1 cellular context compared by ENCODE assay signal in genomic region chr17:49407981-49408501, GRCh38.
TF ChIP-seq lines count a peak whose summit lies in the region.

No MANE protein-coding gene starts in this region.

TF ChIP-seq in HEK293, 187 proteins besides CTCF, POLR2A, EP300 and RAD21 (continued from another document and continues in another):
- no peak for TF ChIP-seq ZNF518A (tag by site-specific recombination; conservative IDR thresholded peaks at IDR 0.05; ENCODE audit: low read depth)
- TF ChIP-seq PRDM1 (tag by site-specific recombination; IDR thresholded peaks at IDR 0.05) = peak; percentile 48
- peak; percentile 49; the same call in 1 of the 2 replicates for TF ChIP-seq SP7 (tag by site-specific recombination; IDR thresholded peaks at IDR 0.05)
- no peak for TF ChIP-seq ZNF24 (tag by site-specific recombination; IDR thresholded peaks at IDR 0.05)
- TF ChIP-seq ZNF677 (tag by site-specific recombination; IDR thresholded peaks at IDR 0.05) = no peak
- no peak for TF ChIP-seq ZNF10 (tag by site-specific recombination; IDR thresholded peaks at IDR 0.05)
- TF ChIP-seq PBX3 (CRISPR knock-in tag; IDR thresholded peaks at IDR 0.05) = no peak
- no peak for TF ChIP-seq PRDM6 (tag by site-specific recombination; IDR thresholded peaks at IDR 0.05)
- TF ChIP-seq ZNF621 (tag by site-specific recombination; IDR thresholded peaks at IDR 0.05) = no peak
- peak; percentile 23; the same call in 1 of the 2 replicates for TF ChIP-seq KLF8 (tag by site-specific recombination; IDR thresholded peaks at IDR 0.05)
- no peak for TF ChIP-seq ZNF426 (tag by site-specific recombination; IDR thresholded peaks at IDR 0.05)
- TF ChIP-seq ZFP69B (tag by site-specific recombination; IDR thresholded peaks at IDR 0.05) = peak; percentile 86; the same call in 1 of the 2 replicates
- TF ChIP-seq TRIM28 (IDR thresholded peaks at IDR 0.05; ENCODE audit: borderline replicate concordance, low read length) = no peak
- no peak for TF ChIP-seq ZNF214 (tag by site-specific recombination; IDR thresholded peaks at IDR 0.05; ENCODE audit: borderline replicate concordance)
- TF ChIP-seq YY1 (tag by site-specific recombination; IDR thresholded peaks at IDR 0.05) = no peak
- TF ChIP-seq ZNF768 (tag by site-specific recombination; IDR thresholded peaks at IDR 0.05) = no peak
- TF ChIP-seq ZNF146 (tag by site-specific recombination; IDR thresholded peaks at IDR 0.05) = no peak
- TF ChIP-seq HOXC10 (CRISPR knock-in tag; IDR thresholded peaks at IDR 0.05) = no peak
- no peak for TF ChIP-seq ZIC2 (tag by site-specific recombination; IDR thresholded peaks at IDR 0.05)
- no peak for TF ChIP-seq ZNF629 (tag by site-specific recombination; IDR thresholded peaks at IDR 0.05)
- TF ChIP-seq ZBTB6 (tag by site-specific recombination; IDR thresholded peaks at IDR 0.05) = no peak
- TF ChIP-seq ZFP37 (tag by site-specific recombination; IDR thresholded peaks at IDR 0.05) = no peak
- 0 out of 2 replicates have a peak, but pooled peaks have one; percentile 23 for TF ChIP-seq ZNF335 (tag by site-specific recombination; conservative IDR thresholded peaks at IDR 0.05)
- TF ChIP-seq FEZF1 (tag by site-specific recombination; IDR thresholded peaks at IDR 0.05) = no peak
- 0 out of 2 replicates have a peak, but pooled peaks have one; percentile 23 for TF ChIP-seq ZNF324 (tag by site-specific recombination; IDR thresholded peaks at IDR 0.05)
- TF ChIP-seq ZNF549 (tag by site-specific recombination; IDR thresholded peaks at IDR 0.05) = no peak
- TF ChIP-seq GFI1B (tag by site-specific recombination; IDR thresholded peaks at IDR 0.05) = no peak
- TF ChIP-seq BCL11A (tag by site-specific recombination; IDR thresholded peaks at IDR 0.05; ENCODE audit: low read depth) = no peak
- no peak for TF ChIP-seq ZNF529 (tag by site-specific recombination; IDR thresholded peaks at IDR 0.05; ENCODE audit: insufficient replicate concordance)
- peak; percentile 75 for TF ChIP-seq KLF1 (tag by site-specific recombination; IDR thresholded peaks at IDR 0.05)
- TF ChIP-seq GLIS1 (tag by site-specific recombination; IDR thresholded peaks at IDR 0.05) = no peak; the same call in 1 of the 2 replicates
- TF ChIP-seq AEBP2 (tag by site-specific recombination; IDR thresholded peaks at IDR 0.05; ENCODE audit: borderline replicate concordance) = no peak
- no peak for TF ChIP-seq ZNF664 (tag by site-specific recombination; IDR thresholded peaks at IDR 0.05)
- 0 out of 2 replicates have a peak, but pooled peaks have one; percentile 27 for TF ChIP-seq WT1 (tag by site-specific recombination; IDR thresholded peaks at IDR 0.05)
- TF ChIP-seq ZNF112 (tag by site-specific recombination; IDR thresholded peaks at IDR 0.05) = no peak
- TF ChIP-seq ZNF394 (tag by site-specific recombination; IDR thresholded peaks at IDR 0.05; ENCODE audit: borderline replicate concordance) = no peak
- TF ChIP-seq ZNF302 (tag by site-specific recombination; IDR thresholded peaks at IDR 0.05; ENCODE audit: low read depth) = no peak
- no peak for TF ChIP-seq ZNF366 (tag by site-specific recombination; conservative IDR thresholded peaks at IDR 0.05)
- TF ChIP-seq ZBTB17 (tag by site-specific recombination; IDR thresholded peaks at IDR 0.05) = peak; percentile 45; the same call in 1 of the 2 replicates
- TF ChIP-seq ZEB2 (tag by site-specific recombination; IDR thresholded peaks at IDR 0.05) = 0 out of 2 replicates have a peak, but pooled peaks have one; percentile 10
- TF ChIP-seq OVOL3 (tag by site-specific recombination; IDR thresholded peaks at IDR 0.05) = no peak
- no peak for TF ChIP-seq ZNF560 (tag by site-specific recombination; IDR thresholded peaks at IDR 0.05; ENCODE audit: borderline replicate concordance)
- no peak for TF ChIP-seq ZNF791 (tag by site-specific recombination; IDR thresholded peaks at IDR 0.05)
- TF ChIP-seq ZNF610 (tag by site-specific recombination; IDR thresholded peaks at IDR 0.05; ENCODE audit: borderline replicate concordance) = no peak
- no peak for TF ChIP-seq ZNF670 (tag by site-specific recombination; IDR thresholded peaks at IDR 0.05; ENCODE audit: low read depth)
- peak; percentile 93 for TF ChIP-seq ZNF341 (tag by site-specific recombination; IDR thresholded peaks at IDR 0.05; ENCODE audit: low read depth)
- TF ChIP-seq GLI2 (tag by site-specific recombination; IDR thresholded peaks at IDR 0.05; ENCODE audit: borderline replicate concordance, low read depth) = no peak
- TF ChIP-seq ZBTB21 (tag by site-specific recombination; IDR thresholded peaks at IDR 0.05) = no peak; the same call in 1 of the 2 replicates
- TF ChIP-seq ZNF391 (tag by site-specific recombination; IDR thresholded peaks at IDR 0.05; ENCODE audit: borderline replicate concordance, low read depth) = no peak
- TF ChIP-seq ZNF658 (tag by site-specific recombination; IDR thresholded peaks at IDR 0.05) = no peak
- TF ChIP-seq PRDM2 (tag by site-specific recombination; IDR thresholded peaks at IDR 0.05; ENCODE audit: borderline replicate concordance) = no peak
